In genomic region chr7:139748373-139748765, GRCh38 we compare ENCODE assay signal across 24 cellular contexts. TPM values are rescaled to one million over a fixed set of nuclear protein-coding genes. Genes with fewer than 3 reads are reported as not detected.
DNase-seq lines count a peak whose midpoint lies in the region; ATAC-seq and TF ChIP-seq lines count a peak whose summit lies in the region.
"Had no signal": no experiment of that assay in that cellular context is flagged by ENCODE, and none has a peak within 500 bp of the region (broad histone marks: within the 10 kb centered on the region; RNA-seq: fewer than 3 reads in every experiment).

No MANE protein-coding gene starts in this region.

- no peak overlapping the region for H2BK12ac ChIP-seq in mesenchymal stem cell (ENCODE audit: low read length in 2 of 2)

- H3K4me1 Mint-ChIP-seq in activated CD8-positive, alpha-beta T cell treated with anti-CD3 and anti-CD28 coated beads for 36 hours (ENCODE audit: low read depth) = peaks cover 40% of the 10 kb centered on the region
- peaks cover 10% of the 10 kb centered on the region for H3K4me1 Mint-ChIP-seq in activated CD8-positive, alpha-beta T cell treated with anti-CD3 and anti-CD28 coated beads, Interleukin-2, amount 10 ng/mL, durations not matched to agents 7 days and 5 days (ENCODE audit: low read depth)
- H3K4me1 Mint-ChIP-seq in activated naive CD4-positive, alpha-beta T cell treated with anti-CD3 and anti-CD28 coated beads for 36 hours (ENCODE audit: low read depth) = peaks cover 31% of the 10 kb centered on the region

- peak; percentile 56 for DNase-seq in activated CD8-positive, alpha-beta T cell treated with anti-CD3 and anti-CD28 coated beads for 36 hours
- DNase-seq in activated CD8-positive, alpha-beta T cell treated with anti-CD3 and anti-CD28 coated beads, Interleukin-2, amount 10 ng/mL, durations not matched to agents 7 days and 5 days = no peak
- DNase-seq in mesenchymal stem cell (no peak), testis (peak; percentile 35), NCI-H2227 (lab: John Stamatoyannopoulos, UW; ENCODE audit: unreplicated experiment) (no peak)
- no peak for DNase-seq in activated effector memory CD4-positive, alpha-beta T cell treated with Interleukin-2 at 50 U/mL for 16 hours
- DNase-seq in activated naive CD4-positive, alpha-beta T cell treated with anti-CD3 and anti-CD28 coated beads for 36 hours = no peak
- DNase-seq: CD8-positive, alpha-beta memory T cell; DMS153; effector CD8-positive, alpha-beta T cell; erythroblast; Karpas-422; left lung; natural killer cell; NCI-H1694; NCI-H2227 treated with DMSO at 0.1 percent for 48 hours; pancreas; stimulated activated CD8-positive, alpha-beta memory T cell treated with anti-CD3 and anti-CD28 coated beads, Interleukin-4, amount 100 ng/mL, for 48 hours had no signal

- no peak overlapping the region for H3K4ac ChIP-seq in mesenchymal stem cell (ENCODE audit: low read depth in 1 of 2, low read length in 2 of 2)

- no peak for TF ChIP-seq POLR2A in testis (IDR thresholded peaks at IDR 0.05)

- H4K91ac ChIP-seq in mesenchymal stem cell (ENCODE audit: low read length) = no peak overlapping the region

- no peaks in the 10 kb centered on the region for H3K9me3 ChIP-seq in mesenchymal stem cell (ENCODE audit: control insufficient read depth, low read length)
- no peaks in the 10 kb centered on the region for H3K9me3 ChIP-seq in testis
- H3K9me3 ChIP-seq: HAP-1, left lung, pancreas, tibial nerve had no signal

- peaks cover 0 to 7% of the 10 kb centered on the region in 2 experiments for H3K36me3 ChIP-seq in mesenchymal stem cell (ENCODE audit: control insufficient read depth in 1 of 2, insufficient read depth in 2 of 2, low read depth in 1 of 2, low read length in 2 of 2)
- no peaks in the 10 kb centered on the region for H3K36me3 ChIP-seq in testis (ENCODE audit: low read depth, missing control alignments)
- H3K36me3 ChIP-seq: HAP-1, pancreas, tibial nerve had no signal

- peaks cover 3% of the 10 kb centered on the region for H3K79me1 ChIP-seq in mesenchymal stem cell (replicated peaks; ENCODE audit: low read length, poor library complexity, severe bottlenecking)

- H3K4me3 ChIP-seq in mesenchymal stem cell (ENCODE audit: insufficient read depth in 1 of 2, low read depth in 1 of 2, low read length in 2 of 2) (no peak overlapping the region), testis (no peak overlapping the region)
- H3K4me3 ChIP-seq: HAP-1, left lung, pancreas, tibial nerve had no signal

- POLR2A ChIA-PET in activated CD8-positive, alpha-beta T cell treated with anti-CD3 and anti-CD28 coated beads for 36 hours (lab: Charles Lee) = no interaction called here
- POLR2A ChIA-PET in activated CD8-positive, alpha-beta T cell treated with anti-CD3 and anti-CD28 coated beads, Interleukin-2, amount 10 ng/mL, durations not matched to agents 7 days and 5 days (lab: Charles Lee) = no interaction called here

- H2AK5ac ChIP-seq in mesenchymal stem cell (ENCODE audit: low read length, severe bottlenecking) = no peak overlapping the region

- H4K8ac ChIP-seq in mesenchymal stem cell (ENCODE audit: low read length) = no peak overlapping the region

- H2AFZ ChIP-seq in mesenchymal stem cell (ENCODE audit: low read depth, low read length) = no peak overlapping the region

- H3K4me2 ChIP-seq in mesenchymal stem cell (ENCODE audit: low read length, poor library complexity, severe bottlenecking) = no peak overlapping the region

- CTCF ChIA-PET in activated CD8-positive, alpha-beta T cell treated with anti-CD3 and anti-CD28 coated beads for 36 hours (lab: Charles Lee) = interaction anchor here (1.9 to 2.4 kb wide), 2 partner anchors 11 to 103 kb away, joined by 7 to 10 read pairs; no protein-coding TSS in a partner anchor
- CTCF ChIA-PET in activated CD8-positive, alpha-beta T cell treated with anti-CD3 and anti-CD28 coated beads, Interleukin-2, amount 10 ng/mL, durations not matched to agents 7 days and 5 days (lab: Charles Lee) = interaction anchor here (1.0 kb wide), 1 partner anchor 39 kb away, joined by 3 read pairs; no protein-coding TSS in a partner anchor
- CTCF ChIA-PET in activated naive CD4-positive, alpha-beta T cell treated with anti-CD3 and anti-CD28 coated beads for 36 hours (lab: Charles Lee) = no interaction called here

- H3K14ac ChIP-seq in mesenchymal stem cell (ENCODE audit: low read length in 2 of 2) = no peak overlapping the region

- H3K27ac Mint-ChIP-seq in activated CD8-positive, alpha-beta T cell treated with anti-CD3 and anti-CD28 coated beads for 36 hours = no peak overlapping the region
- H3K27ac Mint-ChIP-seq in activated CD8-positive, alpha-beta T cell treated with anti-CD3 and anti-CD28 coated beads, Interleukin-2, amount 10 ng/mL, durations not matched to agents 7 days and 5 days = no peak overlapping the region
- no peak overlapping the region for H3K27ac Mint-ChIP-seq in activated naive CD4-positive, alpha-beta T cell treated with anti-CD3 and anti-CD28 coated beads for 36 hours
- H3K27ac Mint-ChIP-seq: activated naive CD4-positive, alpha-beta T cell treated with anti-CD3 and anti-CD28 coated beads, Interleukin-2, amount 50 U/mL, for 72 hours; CD8-positive, alpha-beta memory T cell; T-helper 1 cell treated with Interleukin-12 subunit alpha and Interleukin-12 subunit beta and Interleukin-4 antibody, amounts not matched to agents 30 μg/mL and 1 μg/mL, for 36 hours had no signal

- H2BK15ac ChIP-seq in mesenchymal stem cell (ENCODE audit: low read depth, poor library complexity, severe bottlenecking) = no peak overlapping the region

- H3K36me3 Mint-ChIP-seq in activated CD8-positive, alpha-beta T cell treated with anti-CD3 and anti-CD28 coated beads for 36 hours (ENCODE audit: low read depth) = no peaks in the 10 kb centered on the region
- H3K36me3 Mint-ChIP-seq in activated CD8-positive, alpha-beta T cell treated with anti-CD3 and anti-CD28 coated beads, Interleukin-2, amount 10 ng/mL, durations not matched to agents 7 days and 5 days (ENCODE audit: low read depth) = no peaks in the 10 kb centered on the region
- H3K36me3 Mint-ChIP-seq in activated naive CD4-positive, alpha-beta T cell treated with anti-CD3 and anti-CD28 coated beads for 36 hours (ENCODE audit: low read depth) = peaks cover 2% of the 10 kb centered on the region
- H3K36me3 Mint-ChIP-seq: activated naive CD4-positive, alpha-beta T cell treated with anti-CD3 and anti-CD28 coated beads, Interleukin-2, amount 50 U/mL, for 72 hours; natural killer cell had no signal

- H3K27me3 Mint-ChIP-seq in activated CD8-positive, alpha-beta T cell treated with anti-CD3 and anti-CD28 coated beads for 36 hours = no peaks in the 10 kb centered on the region
- no peaks in the 10 kb centered on the region for H3K27me3 Mint-ChIP-seq in activated CD8-positive, alpha-beta T cell treated with anti-CD3 and anti-CD28 coated beads, Interleukin-2, amount 10 ng/mL, durations not matched to agents 7 days and 5 days (ENCODE audit: low read depth)
- no peaks in the 10 kb centered on the region for H3K27me3 Mint-ChIP-seq in activated naive CD4-positive, alpha-beta T cell treated with anti-CD3 and anti-CD28 coated beads for 36 hours (ENCODE audit: low read depth)
- H3K27me3 Mint-ChIP-seq: CD8-positive, alpha-beta memory T cell had no signal

- H2BK5ac ChIP-seq in mesenchymal stem cell (ENCODE audit: low read depth, low read length, poor library complexity, severe bottlenecking) = no peak overlapping the region

- H3K9ac ChIP-seq in mesenchymal stem cell (ENCODE audit: low read length) = no peak overlapping the region

- TF ChIP-seq CTCF in activated CD8-positive, alpha-beta T cell treated with anti-CD3 and anti-CD28 coated beads for 36 hours (IDR thresholded peaks at IDR 0.05) = no peak
- no peak for TF ChIP-seq CTCF in testis (IDR thresholded peaks at IDR 0.05)

- no peaks in the 10 kb centered on the region for H3K27me3 ChIP-seq in mesenchymal stem cell (ENCODE audit: control insufficient read depth in 1 of 2, insufficient read depth in 1 of 2, low read length in 2 of 2)
- H3K27me3 ChIP-seq in testis = no peaks in the 10 kb centered on the region
- H3K27me3 ChIP-seq: left lung, pancreas, tibial nerve had no signal

- intact Hi-C loops in activated CD8-positive, alpha-beta T cell treated with anti-CD3 and anti-CD28 coated beads for 36 hours (cut with micrococcal nuclease) = no loop called here
- intact Hi-C loops in testis (cut with DNase I; ENCODE audit: low total_unique reads) = no loop called here
- intact Hi-C loops in activated naive CD4-positive, alpha-beta T cell treated with anti-CD3 and anti-CD28 coated beads for 36 hours (cut with micrococcal nuclease) = no loop called here

- H3K27ac ChIP-seq in cingulate gyrus (ENCODE audit: low read depth, low read length) (peak overlapping the region; percentile 22), mesenchymal stem cell (ENCODE audit: low read length, poor library complexity, severe bottlenecking) (no peak overlapping the region), testis (no peak overlapping the region)
- H3K27ac ChIP-seq: 22Rv1, pancreas had no signal

- 96% methylated on average over 9 of the region's 9 CpGs for WGBS in mesenchymal stem cell
- WGBS in testis, 2 donors = 41 to 62% methylated on average over 9 of the region's 9 CpGs

- ATAC-seq in activated CD8-positive, alpha-beta T cell treated with anti-CD3 and anti-CD28 coated beads for 36 hours = peak; percentile 80
- no peak for ATAC-seq in activated CD8-positive, alpha-beta T cell treated with anti-CD3 and anti-CD28 coated beads, Interleukin-2, amount 10 ng/mL, durations not matched to agents 7 days and 5 days
- ATAC-seq: activated naive CD4-positive, alpha-beta T cell treated with anti-CD3 and anti-CD28 coated beads, Interleukin-2, amount 50 U/mL, for 72 hours; natural killer cell; pancreas had no signal

- no peaks in the 10 kb centered on the region for H3K9me3 Mint-ChIP-seq in activated CD8-positive, alpha-beta T cell treated with anti-CD3 and anti-CD28 coated beads for 36 hours
- H3K9me3 Mint-ChIP-seq in activated CD8-positive, alpha-beta T cell treated with anti-CD3 and anti-CD28 coated beads, Interleukin-2, amount 10 ng/mL, durations not matched to agents 7 days and 5 days (ENCODE audit: insufficient read depth) = no peaks in the 10 kb centered on the region
- no peaks in the 10 kb centered on the region for H3K9me3 Mint-ChIP-seq in activated naive CD4-positive, alpha-beta T cell treated with anti-CD3 and anti-CD28 coated beads for 36 hours
- H3K9me3 Mint-ChIP-seq: activated naive CD4-positive, alpha-beta T cell treated with anti-CD3 and anti-CD28 coated beads, Interleukin-2, amount 50 U/mL, for 72 hours; CD8-positive, alpha-beta memory T cell; natural killer cell; T-helper 1 cell treated with Interleukin-12 subunit alpha and Interleukin-12 subunit beta and Interleukin-4 antibody, amounts not matched to agents 30 μg/mL and 1 μg/mL, for 36 hours had no signal

- H2BK120ac ChIP-seq in mesenchymal stem cell (ENCODE audit: low read depth, low read length) = no peak overlapping the region

- H3K4me1 ChIP-seq in mesenchymal stem cell (ENCODE audit: control insufficient read depth, insufficient read depth, low read depth, low read length) = peaks cover 33% of the 10 kb centered on the region
- peaks cover 10% of the 10 kb centered on the region for H3K4me1 ChIP-seq in testis
- H3K4me1 ChIP-seq: HAP-1 had no signal

- H3K18ac ChIP-seq in mesenchymal stem cell (ENCODE audit: low read depth in 1 of 2, low read length in 2 of 2) = peak overlapping the region; percentile 28 to 48

- no peak overlapping the region for H3K23ac ChIP-seq in mesenchymal stem cell (ENCODE audit: low read length in 2 of 2)

- H3K4me3 Mint-ChIP-seq in activated CD8-positive, alpha-beta T cell treated with anti-CD3 and anti-CD28 coated beads for 36 hours = no peak overlapping the region
- H3K4me3 Mint-ChIP-seq in activated CD8-positive, alpha-beta T cell treated with anti-CD3 and anti-CD28 coated beads, Interleukin-2, amount 10 ng/mL, durations not matched to agents 7 days and 5 days = no peak overlapping the region
- H3K4me3 Mint-ChIP-seq in activated naive CD4-positive, alpha-beta T cell treated with anti-CD3 and anti-CD28 coated beads for 36 hours = no peak overlapping the region
- H3K4me3 Mint-ChIP-seq: CD8-positive, alpha-beta memory T cell; natural killer cell; T-helper 1 cell treated with Interleukin-12 subunit alpha and Interleukin-12 subunit beta and Interleukin-4 antibody, amounts not matched to agents 30 μg/mL and 1 μg/mL, for 36 hours had no signal

RNA-seq across cellular contexts. Expression of gene HIPK2, which starts 29.4 kb away (rescaled TPM):
- 10 to 100 TPM; 17.3 to 17.6 TPM for total RNA-seq in activated CD8-positive, alpha-beta T cell treated with anti-CD3 and anti-CD28 coated beads for 36 hours
- total RNA-seq in activated CD8-positive, alpha-beta T cell treated with anti-CD3 and anti-CD28 coated beads, Interleukin-2, amount 10 ng/mL, durations not matched to agents 7 days and 5 days = 10 to 100 TPM; 17.0 to 17.2 TPM
- 89.2 TPM for polyA plus RNA-seq in mesenchymal stem cell (2013, experiment 1 of 2)
- polyA plus RNA-seq in mesenchymal stem cell (2013, experiment 2 of 2) = 81.2 TPM
- total RNA-seq in testis = 10 to 100 TPM; 17.8 to 22.4 TPM
- 6.3 TPM for polyA plus RNA-seq in testis (ENCODE audit: insufficient read depth, low read depth, low replicate concordance)
- 10 to 100 TPM; 16.8 to 17.3 TPM for total RNA-seq in activated naive CD4-positive, alpha-beta T cell treated with anti-CD3 and anti-CD28 coated beads for 36 hours

Comparison
In these comparisons a context has a peak if more than half of its experiments do, and no peak if none do; other contexts are left out.
1. DNase-seq: peak in activated CD8-positive, alpha-beta T cell treated with anti-CD3 and anti-CD28 coated beads for 36 hours (single experiment) and testis (single experiment); none in activated CD8-positive, alpha-beta T cell treated with anti-CD3 and anti-CD28 coated beads, Interleukin-2, amount 10 ng/mL, durations not matched to agents 7 days and 5 days (single experiment), mesenchymal stem cell (single experiment), activated effector memory CD4-positive, alpha-beta T cell treated with Interleukin-2 at 50 U/mL for 16 hours (single experiment), activated naive CD4-positive, alpha-beta T cell treated with anti-CD3 and anti-CD28 coated beads for 36 hours (single experiment) and NCI-H2227 (single experiment).